In the genomic region with DNA sequence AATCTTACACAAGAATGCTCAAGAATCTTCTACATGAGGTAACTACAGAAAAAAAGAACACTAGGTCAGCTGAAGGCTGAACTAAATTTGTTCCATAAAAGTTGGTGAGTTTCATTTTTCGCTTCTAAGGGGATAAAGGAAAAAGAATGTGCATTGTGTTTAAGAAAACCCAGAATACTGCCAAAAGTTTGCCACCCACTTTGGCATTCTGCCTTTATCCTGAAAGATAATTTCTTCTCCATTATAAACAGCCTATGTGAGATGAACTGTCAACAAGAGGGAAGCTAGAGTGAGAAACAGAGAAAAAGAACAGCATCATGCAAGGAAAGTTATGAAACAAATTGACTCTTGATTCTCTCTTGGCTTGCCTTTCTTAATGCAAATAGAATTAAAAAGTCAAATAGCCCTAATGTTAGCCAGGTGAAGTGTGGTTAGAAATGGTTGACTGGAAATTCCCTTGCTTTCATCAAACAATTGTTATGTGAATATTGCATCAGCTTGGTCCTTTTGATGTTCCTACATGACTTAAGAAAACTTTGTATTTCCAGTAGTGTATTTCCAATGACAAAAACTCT, we compare ENCODE assay signal across 12 cellular contexts. TPM values are rescaled to one million over a fixed set of nuclear protein-coding genes. Genes with fewer than 3 reads are reported as not detected.
DNase-seq lines count a peak whose midpoint lies in the region; ATAC-seq and TF ChIP-seq lines count a peak whose summit lies in the region.
"Had no signal": no experiment of that assay in that cellular context is flagged by ENCODE, and none has a peak within 500 bp of the region (broad histone marks: within the 10 kb centered on the region; RNA-seq: fewer than 3 reads in every experiment).

No MANE protein-coding gene starts in this region.

- H3K36me3 Mint-ChIP-seq in activated T-helper 1 cell treated with anti-CD3 and anti-CD28 coated beads, Interleukin-12 subunit alpha, Interleukin-12 subunit beta, Interleukin-2, Interleukin-4 antibody, amounts not matched to agents 30 ng/mL and 10 ng/mL and 1 ng/mL, durations not matched to agents 14 hours and 24 hours and 36 hours (ENCODE audit: low read depth): peaks cover 9% of the 10 kb centered on the region
- H3K36me3 Mint-ChIP-seq: CD8-positive, alpha-beta memory T cell had no signal

- no peak for TF ChIP-seq CTCF in AG09319 (IDR thresholded peaks at IDR 0.05; ENCODE audit: low read depth, low read length)

- DNase-seq in AG09319 (ENCODE audit: extremely low read depth, low read depth) (peak; percentile 24), glomerular visceral epithelial cell (ENCODE audit: extremely low spot score) (peak; percentile 22), NCI-H1105 treated with DMSO at 0.1 percent for 48 hours (lab: John Stamatoyannopoulos, UW) (no peak), occipital lobe (lab: John Stamatoyannopoulos, UW) (no peak)
- DNase-seq in activated T-helper 1 cell treated with anti-CD3 and anti-CD28 coated beads, Interleukin-12 subunit alpha, Interleukin-12 subunit beta, Interleukin-2, Interleukin-4 antibody, amounts not matched to agents 30 ng/mL and 10 ng/mL and 1 ng/mL, durations not matched to agents 14 hours and 24 hours and 36 hours (ENCODE audit: low spot score): no peak
- no peak for DNase-seq in stimulated activated CD4-positive, alpha-beta T cell treated with anti-CD3 and anti-CD28 coated beads, Interleukin-1b, Interleukin-23, amount 100 ng/mL, for 48 hours
- DNase-seq: activated CD4-positive, CD25-positive, alpha-beta regulatory T cell treated with anti-CD3 and anti-CD28 coated beads, Interleukin-2, amount 50 U/mL, for 72 hours; CD8-positive, alpha-beta memory T cell; heart left ventricle; NCI-H1417 treated with DMSO at 0.1 percent for 48 hours had no signal

- intact Hi-C loops in activated T-helper 1 cell treated with anti-CD3 and anti-CD28 coated beads, Interleukin-12 subunit alpha, Interleukin-12 subunit beta, Interleukin-2, Interleukin-4 antibody, amounts not matched to agents 30 ng/mL and 10 ng/mL and 1 ng/mL, durations not matched to agents 14 hours and 24 hours and 36 hours (cut with micrococcal nuclease): no loop called here

- ATAC-seq in HG02610 (IDR thresholded peaks at IDR 0.05; ENCODE audit: unreplicated experiment) (peak; percentile 39), GM18861 (IDR thresholded peaks at IDR 0.05; ENCODE audit: unreplicated experiment) (no peak)
- ATAC-seq: heart left ventricle had no signal

- H3K9me3 Mint-ChIP-seq in activated T-helper 1 cell treated with anti-CD3 and anti-CD28 coated beads, Interleukin-12 subunit alpha, Interleukin-12 subunit beta, Interleukin-2, Interleukin-4 antibody, amounts not matched to agents 30 ng/mL and 10 ng/mL and 1 ng/mL, durations not matched to agents 14 hours and 24 hours and 36 hours: peaks cover 33% of the 10 kb centered on the region

- peak overlapping the region; percentile 44 for H3K27ac Mint-ChIP-seq in activated T-helper 1 cell treated with anti-CD3 and anti-CD28 coated beads, Interleukin-12 subunit alpha, Interleukin-12 subunit beta, Interleukin-2, Interleukin-4 antibody, amounts not matched to agents 30 ng/mL and 10 ng/mL and 1 ng/mL, durations not matched to agents 14 hours and 24 hours and 36 hours

- no peaks in the 10 kb centered on the region for H3K27me3 Mint-ChIP-seq in activated T-helper 1 cell treated with anti-CD3 and anti-CD28 coated beads, Interleukin-12 subunit alpha, Interleukin-12 subunit beta, Interleukin-2, Interleukin-4 antibody, amounts not matched to agents 30 ng/mL and 10 ng/mL and 1 ng/mL, durations not matched to agents 14 hours and 24 hours and 36 hours (ENCODE audit: insufficient read depth)

- H3K4me3 Mint-ChIP-seq in activated T-helper 1 cell treated with anti-CD3 and anti-CD28 coated beads, Interleukin-12 subunit alpha, Interleukin-12 subunit beta, Interleukin-2, Interleukin-4 antibody, amounts not matched to agents 30 ng/mL and 10 ng/mL and 1 ng/mL, durations not matched to agents 14 hours and 24 hours and 36 hours: peak overlapping the region; percentile 33
- H3K4me3 Mint-ChIP-seq: CD8-positive, alpha-beta memory T cell had no signal

- peaks cover 29% of the 10 kb centered on the region for H3K4me1 Mint-ChIP-seq in activated T-helper 1 cell treated with anti-CD3 and anti-CD28 coated beads, Interleukin-12 subunit alpha, Interleukin-12 subunit beta, Interleukin-2, Interleukin-4 antibody, amounts not matched to agents 30 ng/mL and 10 ng/mL and 1 ng/mL, durations not matched to agents 14 hours and 24 hours and 36 hours (ENCODE audit: low read depth)

RNA-seq across cellular contexts. Expression of a gene that starts 25.8 kb away (rescaled TPM):
- total RNA-seq in activated T-helper 1 cell treated with anti-CD3 and anti-CD28 coated beads, Interleukin-12 subunit alpha, Interleukin-12 subunit beta, Interleukin-2, Interleukin-4 antibody, amounts not matched to agents 30 ng/mL and 10 ng/mL and 1 ng/mL, durations not matched to agents 14 hours and 24 hours and 36 hours: 1.9 and 3.3 TPM in 2 replicates
- 0.16 TPM for total RNA-seq in occipital lobe
- total RNA-seq: CD8-positive, alpha-beta memory T cell had no signal

RNA-seq across cellular contexts. Expression of a gene that starts 31.4 kb away (rescaled TPM):
- total RNA-seq in activated T-helper 1 cell treated with anti-CD3 and anti-CD28 coated beads, Interleukin-12 subunit alpha, Interleukin-12 subunit beta, Interleukin-2, Interleukin-4 antibody, amounts not matched to agents 30 ng/mL and 10 ng/mL and 1 ng/mL, durations not matched to agents 14 hours and 24 hours and 36 hours: 0.05 TPM in 1 of 2 replicates, not detected in the other
- total RNA-seq in occipital lobe: 2.3 TPM
- total RNA-seq: CD8-positive, alpha-beta memory T cell had no signal

Comparison
In these comparisons a context has a peak if more than half of its experiments do, and no peak if none do; other contexts are left out.
1. DNase-seq: peak in AG09319 (single experiment) and glomerular visceral epithelial cell (single experiment); none in activated T-helper 1 cell treated with anti-CD3 and anti-CD28 coated beads, Interleukin-12 subunit alpha, Interleukin-12 subunit beta, Interleukin-2, Interleukin-4 antibody, amounts not matched to agents 30 ng/mL and 10 ng/mL and 1 ng/mL, durations not matched to agents 14 hours and 24 hours and 36 hours (single experiment), NCI-H1105 treated with DMSO at 0.1 percent for 48 hours (single experiment), stimulated activated CD4-positive, alpha-beta T cell treated with anti-CD3 and anti-CD28 coated beads, Interleukin-1b, Interleukin-23, amount 100 ng/mL, for 48 hours (single experiment) and occipital lobe (single experiment).